ENCODE assay signal across 8 cellular contexts in genomic region chr1:32361674-32362473, GRCh38. TPM values are rescaled to one million over a fixed set of nuclear protein-coding genes. Genes with fewer than 3 reads are reported as not detected.
DNase-seq lines count a peak whose midpoint lies in the region; ATAC-seq and TF ChIP-seq lines count a peak whose summit lies in the region.

No MANE protein-coding gene starts in this region.

- peak overlapping the region; percentile 33 to 36 for H3K27ac ChIP-seq in breast epithelium

- intact Hi-C loops in breast epithelium (cut with DNase I; ENCODE audit: low total_unique reads), result no loop called here
- intact Hi-C loops in MCF 10A (cut with micrococcal nuclease), result no loop called here
- intact Hi-C loops in cardiac septum (cut with DNase I), result loop anchor here (1.0 kb wide), 1 partner anchor 27 kb away; no protein-coding TSS in a partner anchor

- CTCF ChIA-PET in MCF 10A (lab: Yijun Ruan, JAX), result no interaction called here

- BruUV-seq in MCF 10A (replicated peaks; lab: Mats Ljungman, UMichigan), result no TSS peak

- POLR2A ChIA-PET in MCF 10A (lab: Yijun Ruan, JAX), result no interaction called here

- ATAC-seq in omental fat pad (ENCODE audit: low FRiP score), result peak; percentile 69

- H3K4me3 Mint-ChIP-seq in MCF 10A (ENCODE audit: unreplicated experiment), result no peak overlapping the region
- peak overlapping the region; percentile 56 for H3K4me3 Mint-ChIP-seq in activated naive CD8-positive, alpha-beta T cell

- no peaks in the 10 kb centered on the region for H3K4me1 Mint-ChIP-seq in MCF 10A (ENCODE audit: insufficient read depth, unreplicated experiment)
- H3K4me1 Mint-ChIP-seq in activated naive CD8-positive, alpha-beta T cell (ENCODE audit: low read depth), result peaks cover 21% of the 10 kb centered on the region

- H3K27ac Mint-ChIP-seq in MCF 10A (ENCODE audit: low read depth, unreplicated experiment), result no peak overlapping the region
- no peak overlapping the region for H3K27ac Mint-ChIP-seq in activated naive CD8-positive, alpha-beta T cell

- DNase-seq in breast epithelium (ENCODE audit: low spot score in 2 of 2), result no peak
- no peak for DNase-seq in MCF 10A (ENCODE audit: unreplicated experiment)
- DNase-seq in cardiac septum (ENCODE audit: low spot score), result peak; percentile 82
- no peak for DNase-seq in omental fat pad (ENCODE audit: low spot score)
- no peak for DNase-seq in MG63
- no peak for DNase-seq in NCI-H2196 treated with DMSO at 0.1 percent for 48 hours (lab: John Stamatoyannopoulos, UW; ENCODE audit: unreplicated experiment)
- no peak for DNase-seq in effector CD4-positive, alpha-beta T cell

- H3K27me3 ChIP-seq in breast epithelium (no peaks in the 10 kb centered on the region), MG63 (no peaks in the 10 kb centered on the region)

- peaks cover 47% of the 10 kb centered on the region for H3K36me3 Mint-ChIP-seq in MCF 10A (ENCODE audit: insufficient read depth, unreplicated experiment)
- no peaks in the 10 kb centered on the region for H3K36me3 Mint-ChIP-seq in activated naive CD8-positive, alpha-beta T cell

- TF ChIP-seq CTCF in breast epithelium (IDR thresholded peaks at IDR 0.05) (peak in 2 of 3 donors; percentile 29 to 41), MCF 10A (IDR thresholded peaks at IDR 0.05; ENCODE audit: unreplicated experiment) (no peak), omental fat pad (IDR thresholded peaks at IDR 0.05) (no peak)

- H3K36me3 ChIP-seq in breast epithelium, result peaks cover 5% of the 10 kb centered on the region
- H3K36me3 ChIP-seq in MG63, result no peaks in the 10 kb centered on the region; the same call in 1 of the 2 replicates

- H3K4me1 ChIP-seq in breast epithelium, result peaks cover 0 to 5% of the 10 kb centered on the region in 2 donors

- no peaks in the 10 kb centered on the region for H3K9me3 Mint-ChIP-seq in MCF 10A (ENCODE audit: unreplicated experiment)
- no peaks in the 10 kb centered on the region for H3K9me3 Mint-ChIP-seq in activated naive CD8-positive, alpha-beta T cell (ENCODE audit: low read depth)

- no peak for TF ChIP-seq POLR2A in breast epithelium (IDR thresholded peaks at IDR 0.05)

- peak overlapping the region; percentile 31 to 64 (median 55) for H3K4me3 ChIP-seq in breast epithelium
- H3K4me3 ChIP-seq in MG63, result no peak overlapping the region

- H3K9me3 ChIP-seq in breast epithelium, result no peaks in the 10 kb centered on the region
- no peaks in the 10 kb centered on the region for H3K9me3 ChIP-seq in MG63

- no peaks in the 10 kb centered on the region for H3K27me3 Mint-ChIP-seq in MCF 10A (ENCODE audit: insufficient read depth, unreplicated experiment)
- no peaks in the 10 kb centered on the region for H3K27me3 Mint-ChIP-seq in activated naive CD8-positive, alpha-beta T cell

RNA-seq across cellular contexts. Expression of gene FAM229A, which starts 0.4 kb away (rescaled TPM):
- total RNA-seq in breast epithelium (10 to 100 TPM in 2 of 3 donors, 1 to 10 TPM in 1; 8.8 to 15.8 (median 10.2) TPM), MCF 10A (2022) (13.4 and 19.0 TPM in 2 replicates), cardiac septum (3.2 TPM), omental fat pad (10 to 100 TPM in 1 of 4 donors, 1 to 10 TPM in 3; 2.5 to 13.4 (median 5.4) TPM)
- total RNA-seq in MG63 (2014; rRNA removed; shearing (Covaris generic); ENCODE audit: low replicate concordance), result 0.10 TPM in 1 of 2 replicates, not detected in the other

RNA-seq across cellular contexts. Expression of gene TSSK3, which starts 0.5 kb away (rescaled TPM):
- total RNA-seq in breast epithelium, result 1 to 10 TPM; 1.4 to 3.9 (median 3.4) TPM
- 2.0 and 2.3 TPM in 2 replicates for total RNA-seq in MCF 10A (2022)
- total RNA-seq in cardiac septum, result 2.6 TPM
- total RNA-seq in omental fat pad, result under 1 TPM in 1 of 4 donors, not detected in 3; 0.48 TPM
- total RNA-seq in MG63 (2014; rRNA removed; shearing (Covaris generic); ENCODE audit: low replicate concordance), result not detected in 2 replicates

RNA-seq across cellular contexts. Expression of gene MARCKSL1, which starts 25.8 kb away (rescaled TPM):
- total RNA-seq in breast epithelium, result 10 to 100 TPM; 33.4 to 82.8 (median 47.9) TPM
- 0.65 and 1.0 TPM in 2 replicates for total RNA-seq in MCF 10A (2022)
- 12.0 TPM for total RNA-seq in cardiac septum
- 10 to 100 TPM; 29.5 to 61.0 (median 42.7) TPM for total RNA-seq in omental fat pad
- 12.6 and 19.1 TPM in 2 replicates for total RNA-seq in MG63 (2014; rRNA removed; shearing (Covaris generic); ENCODE audit: low replicate concordance)

RNA-seq across cellular contexts. Expression of gene BSDC1, which starts 32.4 kb away (rescaled TPM):
- total RNA-seq in breast epithelium (100 to 1,000 TPM in 1 of 3 donors, 10 to 100 TPM in 2; 86.9 to 123 (median 95.1) TPM), MCF 10A (2022) (52.6 and 56.2 TPM in 2 replicates), cardiac septum (41.3 TPM), omental fat pad (10 to 100 TPM; 51.9 to 73.1 (median 69.5) TPM)
- total RNA-seq in MG63 (2014; rRNA removed; shearing (Covaris generic); ENCODE audit: low replicate concordance), result 35.8 and 52.2 TPM in 2 replicates

Comparison
In these comparisons a context has a peak if more than half of its experiments do, and no peak if none do; other contexts are left out.
1. CTCF ChIP-seq: peak in breast epithelium (2 of 3); none in MCF 10A (single experiment) and omental fat pad (0 of 3).